In the genomic region with DNA sequence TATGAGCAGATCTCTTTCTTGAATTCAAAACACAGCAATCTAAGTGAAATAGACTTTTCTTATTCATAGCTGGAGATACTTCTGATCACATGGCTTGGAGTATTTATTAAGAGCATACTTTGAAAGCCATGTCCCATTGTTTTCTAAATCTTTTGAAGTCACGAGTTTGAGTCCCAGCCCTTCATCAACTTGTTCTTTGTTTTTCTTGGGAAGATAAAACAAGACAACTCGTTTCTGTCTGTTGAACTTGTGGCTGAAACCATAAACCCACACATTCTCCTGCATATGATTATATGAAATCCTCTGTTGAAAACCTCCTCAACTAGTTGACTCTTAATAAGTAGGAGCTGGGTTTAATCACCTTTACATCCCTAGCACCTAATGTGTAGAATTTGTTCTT, we compare ENCODE assay signal across 1 cellular context.
TF ChIP-seq lines count a peak whose summit lies in the region.

No MANE protein-coding gene starts in this region.

TF ChIP-seq in SK-N-SH, 30 proteins besides CTCF, POLR2A, EP300 and RAD21 (continued from another document):
- TF ChIP-seq, protein P1, sequence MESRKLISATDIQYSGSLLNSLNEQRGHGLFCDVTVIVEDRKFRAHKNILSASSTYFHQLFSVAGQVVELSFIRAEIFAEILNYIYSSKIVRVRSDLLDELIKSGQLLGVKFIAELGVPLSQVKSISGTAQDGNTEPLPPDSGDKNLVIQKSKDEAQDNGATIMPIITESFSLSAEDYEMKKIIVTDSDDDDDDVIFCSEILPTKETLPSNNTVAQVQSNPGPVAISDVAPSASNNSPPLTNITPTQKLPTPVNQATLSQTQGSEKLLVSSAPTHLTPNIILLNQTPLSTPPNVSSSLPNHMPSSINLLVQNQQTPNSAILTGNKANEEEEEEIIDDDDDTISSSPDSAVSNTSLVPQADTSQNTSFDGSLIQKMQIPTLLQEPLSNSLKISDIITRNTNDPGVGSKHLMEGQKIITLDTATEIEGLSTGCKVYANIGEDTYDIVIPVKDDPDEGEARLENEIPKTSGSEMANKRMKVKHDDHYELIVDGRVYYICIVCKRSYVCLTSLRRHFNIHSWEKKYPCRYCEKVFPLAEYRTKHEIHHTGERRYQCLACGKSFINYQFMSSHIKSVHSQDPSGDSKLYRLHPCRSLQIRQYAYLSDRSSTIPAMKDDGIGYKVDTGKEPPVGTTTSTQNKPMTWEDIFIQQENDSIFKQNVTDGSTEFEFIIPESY (IDR thresholded peaks at IDR 0.05; ENCODE audit: borderline replicate concordance, low read depth): no peak
- TF ChIP-seq FOXJ3 (CRISPR knock-in tag; IDR thresholded peaks at IDR 0.05): no peak
- TF ChIP-seq EZH2phosphoT487 (IDR thresholded peaks at IDR 0.05; ENCODE audit: borderline replicate concordance, low read depth): no peak
- TF ChIP-seq GABPA (IDR thresholded peaks at IDR 0.05; ENCODE audit: low read depth): no peak
- no peak for TF ChIP-seq RCOR1 (IDR thresholded peaks at IDR 0.05; ENCODE audit: low read length)
TF ChIP-seq in SK-N-SH: peak in this region for 0.
